ENCODE assay signal across 8 cellular contexts in genomic region chr4:140595065-140595464, GRCh38. TPM values are rescaled to one million over a fixed set of nuclear protein-coding genes. Genes with fewer than 3 reads are reported as not detected.
DNase-seq lines count a peak whose midpoint lies in the region; ATAC-seq and TF ChIP-seq lines count a peak whose summit lies in the region.

No MANE protein-coding gene starts in this region.

- H3K36me3 ChIP-seq in HEK293 (ENCODE audit: control insufficient read depth in 2 of 2, insufficient read depth in 1 of 2, low read length in 2 of 2) = no peaks in the 10 kb centered on the region
- H3K36me3 ChIP-seq in upper lobe of left lung = no peaks in the 10 kb centered on the region

- CTCF ChIA-PET in HEK293 (lab: Yijun Ruan, JAX) = interaction anchor here (0.6 kb wide), 2 partner anchors 21 to 291 kb away, joined by 3 to 4 read pairs; no protein-coding TSS in a partner anchor

- WGBS in upper lobe of left lung, 2 donors = 84 to 100% methylated on average over 1 of the region's 1 CpG

- no peak for TF ChIP-seq POLR2A in upper lobe of left lung (IDR thresholded peaks at IDR 0.05)

- ATAC-seq in upper lobe of left lung (ENCODE audit: low FRiP score in 2 of 2) = peak; percentile 21 to 57

- H3K4me3 ChIP-seq in HEK293 (ENCODE audit: low read depth, low read length) = no peak overlapping the region
- H3K4me3 ChIP-seq in foreskin fibroblast (ENCODE audit: low read depth in 1 of 2, low read length in 2 of 2) = no peak overlapping the region
- H3K4me3 ChIP-seq in upper lobe of left lung = no peak overlapping the region

- H3K27me3 ChIP-seq in upper lobe of left lung = no peaks in the 10 kb centered on the region

- H3K27ac ChIP-seq in HEK293 (ENCODE audit: extremely low read depth, low read depth, low read length) (no peak overlapping the region), upper lobe of left lung (no peak overlapping the region)

- TF ChIP-seq CTCF in HEK293 (tag by site-specific recombination; IDR thresholded peaks at IDR 0.05) = no peak
- TF ChIP-seq CTCF in foreskin fibroblast (IDR thresholded peaks at IDR 0.05; ENCODE audit: low read depth, low read length) = peak; percentile 52
- TF ChIP-seq CTCF in upper lobe of left lung (IDR thresholded peaks at IDR 0.05) = peak in 5 of 6 experiments; percentile 21 to 57 (median 45)

- POLR2A ChIA-PET in HEK293 (lab: Yijun Ruan, JAX) = no interaction called here

- no peaks in the 10 kb centered on the region for H3K9me3 ChIP-seq in HEK293 (ENCODE audit: control insufficient read depth, insufficient read depth, low read depth, low read length)
- H3K9me3 ChIP-seq in upper lobe of left lung = no peaks in the 10 kb centered on the region

- TF ChIP-seq EP300 in upper lobe of left lung (IDR thresholded peaks at IDR 0.05) = no peak

- DNase-seq in EH (ENCODE audit: low read depth) (peak; percentile 12), NCI-H526 treated with DMSO at 0.1 percent for 48 hours (lab: John Stamatoyannopoulos, UW) (peak; percentile 62), foreskin fibroblast (peak; percentile 10 to 34), upper lobe of left lung (no peak), AG08396 (ENCODE audit: low spot score) (no peak), COLO829 (ENCODE audit: low spot score) (no peak)
- DNase-seq in activated naive CD4-positive, alpha-beta T cell treated with anti-CD3 and anti-CD28 coated beads, Interleukin-2, amount 50 U/mL, for 16 hours = no peak

- H3K4me1 ChIP-seq in HEK293 (ENCODE audit: control insufficient read depth, insufficient read depth, low read length) (no peaks in the 10 kb centered on the region), upper lobe of left lung (no peaks in the 10 kb centered on the region)

TF ChIP-seq in HEK293, 187 proteins besides CTCF, POLR2A, EP300 and RAD21:
- no peak for TF ChIP-seq ZNF660 (tag by site-specific recombination; IDR thresholded peaks at IDR 0.05)
- no peak for TF ChIP-seq ZNF292 (tag by site-specific recombination; IDR thresholded peaks at IDR 0.05; ENCODE audit: borderline replicate concordance, low read depth)
- TF ChIP-seq ZNF202 (tag by site-specific recombination; IDR thresholded peaks at IDR 0.05; ENCODE audit: borderline replicate concordance) = no peak
- no peak for TF ChIP-seq HOXA7 (CRISPR knock-in tag; IDR thresholded peaks at IDR 0.05; ENCODE audit: borderline replicate concordance)
- no peak for TF ChIP-seq ZSCAN4 (tag by site-specific recombination; IDR thresholded peaks at IDR 0.05)
- TF ChIP-seq ZNF548 (tag by site-specific recombination; IDR thresholded peaks at IDR 0.05) = no peak
- no peak for TF ChIP-seq OSR2 (tag by site-specific recombination; IDR thresholded peaks at IDR 0.05)
- peak; percentile 30; the same call in 1 of the 2 replicates for TF ChIP-seq ZNF654 (tag by site-specific recombination; IDR thresholded peaks at IDR 0.05; ENCODE audit: low read depth)

RNA-seq across cellular contexts. Expression of gene UCP1, which starts 26.3 kb away (rescaled TPM):
- total RNA-seq in upper lobe of left lung = not detected

Comparison
In these comparisons a context has a peak if more than half of its experiments do, and no peak if none do; other contexts are left out.
1. DNase-seq: peak in EH (single experiment), NCI-H526 treated with DMSO at 0.1 percent for 48 hours (single experiment) and foreskin fibroblast (2 of 2); none in upper lobe of left lung (0 of 2), AG08396 (single experiment), activated naive CD4-positive, alpha-beta T cell treated with anti-CD3 and anti-CD28 coated beads, Interleukin-2, amount 50 U/mL, for 16 hours (single experiment) and COLO829 (single experiment).